Comparison of ENCODE assay signal across 1 cellular context in the genomic region with DNA sequence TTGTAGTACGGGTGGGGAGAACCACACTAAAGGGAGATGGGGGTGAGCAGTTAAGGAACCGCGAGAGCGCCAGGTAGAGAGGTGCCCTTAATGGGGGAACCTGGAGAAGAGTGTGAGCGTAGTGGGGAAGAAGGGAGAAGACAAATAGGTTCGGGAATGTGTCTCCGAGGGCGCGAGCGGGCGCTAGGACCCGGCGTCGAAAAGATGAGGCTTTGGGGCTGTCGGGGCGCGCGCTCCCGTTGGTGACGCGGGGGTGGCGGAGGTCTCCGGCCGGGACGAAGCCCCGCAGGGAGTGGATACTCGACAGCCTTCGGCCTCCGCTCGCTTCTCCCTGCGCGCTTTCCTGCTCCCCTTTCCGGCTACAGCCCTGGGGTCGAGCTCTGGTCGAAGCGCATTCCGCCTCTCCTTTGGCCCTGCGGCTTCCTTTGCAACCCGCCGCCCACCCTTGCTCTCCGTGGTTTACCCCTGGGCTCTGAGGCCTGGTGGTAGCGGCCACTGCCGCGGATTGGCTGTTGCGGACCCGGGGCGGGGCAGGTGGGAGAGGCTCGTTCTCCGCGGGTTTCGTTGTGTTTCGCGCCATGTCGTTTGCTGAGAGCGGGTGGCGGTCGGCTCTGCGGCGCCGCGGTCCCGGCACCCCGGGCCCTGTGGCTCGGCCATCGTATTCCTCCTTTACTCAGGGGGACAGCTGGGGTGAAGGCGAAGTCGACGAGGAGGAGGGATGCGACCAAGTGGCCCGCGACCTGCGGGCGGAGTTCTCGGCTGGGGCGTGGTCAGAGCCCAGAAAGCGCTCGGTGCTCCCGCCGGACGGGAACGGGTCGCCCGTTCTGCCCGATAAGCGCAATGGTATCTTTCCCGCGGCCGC.
TF ChIP-seq lines count a peak whose summit lies in the region.

Gene ARL6IP6 (plus strand): TSS at position 574 of the 862 bp plus-strand sequence. CDS start 5 bp downstream, at position 579.

TF ChIP-seq in HepG2, 621 proteins besides CTCF, POLR2A, EP300 and RAD21 (continued from another document and continues in another):
- TF ChIP-seq, protein P1, sequence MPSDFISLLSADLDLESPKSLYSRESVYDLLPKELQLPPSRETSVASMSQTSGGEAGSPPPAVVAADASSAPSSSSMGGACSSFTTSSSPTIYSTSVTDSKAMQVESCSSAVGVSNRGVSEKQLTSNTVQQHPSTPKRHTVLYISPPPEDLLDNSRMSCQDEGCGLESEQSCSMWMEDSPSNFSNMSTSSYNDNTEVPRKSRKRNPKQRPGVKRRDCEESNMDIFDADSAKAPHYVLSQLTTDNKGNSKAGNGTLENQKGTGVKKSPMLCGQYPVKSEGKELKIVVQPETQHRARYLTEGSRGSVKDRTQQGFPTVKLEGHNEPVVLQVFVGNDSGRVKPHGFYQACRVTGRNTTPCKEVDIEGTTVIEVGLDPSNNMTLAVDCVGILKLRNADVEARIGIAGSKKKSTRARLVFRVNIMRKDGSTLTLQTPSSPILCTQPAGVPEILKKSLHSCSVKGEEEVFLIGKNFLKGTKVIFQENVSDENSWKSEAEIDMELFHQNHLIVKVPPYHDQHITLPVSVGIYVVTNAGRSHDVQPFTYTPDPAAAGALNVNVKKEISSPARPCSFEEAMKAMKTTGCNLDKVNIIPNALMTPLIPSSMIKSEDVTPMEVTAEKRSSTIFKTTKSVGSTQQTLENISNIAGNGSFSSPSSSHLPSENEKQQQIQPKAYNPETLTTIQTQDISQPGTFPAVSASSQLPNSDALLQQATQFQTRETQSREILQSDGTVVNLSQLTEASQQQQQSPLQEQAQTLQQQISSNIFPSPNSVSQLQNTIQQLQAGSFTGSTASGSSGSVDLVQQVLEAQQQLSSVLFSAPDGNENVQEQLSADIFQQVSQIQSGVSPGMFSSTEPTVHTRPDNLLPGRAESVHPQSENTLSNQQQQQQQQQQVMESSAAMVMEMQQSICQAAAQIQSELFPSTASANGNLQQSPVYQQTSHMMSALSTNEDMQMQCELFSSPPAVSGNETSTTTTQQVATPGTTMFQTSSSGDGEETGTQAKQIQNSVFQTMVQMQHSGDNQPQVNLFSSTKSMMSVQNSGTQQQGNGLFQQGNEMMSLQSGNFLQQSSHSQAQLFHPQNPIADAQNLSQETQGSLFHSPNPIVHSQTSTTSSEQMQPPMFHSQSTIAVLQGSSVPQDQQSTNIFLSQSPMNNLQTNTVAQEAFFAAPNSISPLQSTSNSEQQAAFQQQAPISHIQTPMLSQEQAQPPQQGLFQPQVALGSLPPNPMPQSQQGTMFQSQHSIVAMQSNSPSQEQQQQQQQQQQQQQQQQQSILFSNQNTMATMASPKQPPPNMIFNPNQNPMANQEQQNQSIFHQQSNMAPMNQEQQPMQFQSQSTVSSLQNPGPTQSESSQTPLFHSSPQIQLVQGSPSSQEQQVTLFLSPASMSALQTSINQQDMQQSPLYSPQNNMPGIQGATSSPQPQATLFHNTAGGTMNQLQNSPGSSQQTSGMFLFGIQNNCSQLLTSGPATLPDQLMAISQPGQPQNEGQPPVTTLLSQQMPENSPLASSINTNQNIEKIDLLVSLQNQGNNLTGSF (CRISPR knock-in tag; IDR thresholded peaks at IDR 0.05): peak; percentile 82
- TF ChIP-seq ZNF558 (CRISPR knock-in tag; IDR thresholded peaks at IDR 0.05; ENCODE audit: borderline replicate concordance) (peak; percentile 98), RFX5 (IDR thresholded peaks at IDR 0.05; ENCODE audit: low read depth, low read length) (no peak), IRF2 (CRISPR knock-in tag; IDR thresholded peaks at IDR 0.05) (peak; percentile 24; the same call in 1 of the 2 replicates), ZNF672 (CRISPR knock-in tag; IDR thresholded peaks at IDR 0.05) (no peak), ZNF788 (CRISPR knock-in tag; IDR thresholded peaks at IDR 0.05; ENCODE audit: borderline replicate concordance) (peak; percentile 71), DPF2 (CRISPR knock-in tag; IDR thresholded peaks at IDR 0.05; ENCODE audit: borderline replicate concordance, low read depth) (no peak; the same call in 1 of the 2 replicates), FOXO1 (CRISPR knock-in tag; IDR thresholded peaks at IDR 0.05) (no peak; the same call in 1 of the 2 replicates), ZBTB3 (CRISPR knock-in tag; IDR thresholded peaks at IDR 0.05; ENCODE audit: borderline replicate concordance, low read depth) (no peak), ZNF639 (CRISPR knock-in tag; conservative IDR thresholded peaks at IDR 0.05) (peak; percentile 26; the same call in 1 of the 2 replicates), SMAD1 (CRISPR knock-in tag; IDR thresholded peaks at IDR 0.05; ENCODE audit: borderline replicate concordance, low read depth) (peak; percentile 24), NAIF1 (CRISPR knock-in tag; IDR thresholded peaks at IDR 0.05; ENCODE audit: borderline replicate concordance) (peak; percentile 65), JUN (CRISPR knock-in tag; IDR thresholded peaks at IDR 0.05) (no peak; the same call in none of the 2 replicates), ZNF180 (CRISPR knock-in tag; IDR thresholded peaks at IDR 0.05; ENCODE audit: borderline replicate concordance, low read depth) (peak; percentile 62; the same call in 1 of the 2 replicates), ZNF883 (CRISPR knock-in tag; IDR thresholded peaks at IDR 0.05; ENCODE audit: not compliant biosample characterization) (peak; percentile 92), ZNF121 (CRISPR knock-in tag; IDR thresholded peaks at IDR 0.05) (0 out of 2 replicates have a peak, but pooled peaks have one; percentile 30), ADNP (CRISPR knock-in tag; IDR thresholded peaks at IDR 0.05) (no peak), TOE1 (CRISPR knock-in tag; IDR thresholded peaks at IDR 0.05) (no peak; the same call in 1 of the 2 replicates), NKX3-1 (CRISPR knock-in tag; IDR thresholded peaks at IDR 0.05) (no peak; the same call in 1 of the 2 replicates), ZNF337 (CRISPR knock-in tag; IDR thresholded peaks at IDR 0.05; ENCODE audit: borderline replicate concordance, low read depth) (0 out of 2 replicates have a peak, but pooled peaks have one; percentile 34)
- TF ChIP-seq, protein P2, sequence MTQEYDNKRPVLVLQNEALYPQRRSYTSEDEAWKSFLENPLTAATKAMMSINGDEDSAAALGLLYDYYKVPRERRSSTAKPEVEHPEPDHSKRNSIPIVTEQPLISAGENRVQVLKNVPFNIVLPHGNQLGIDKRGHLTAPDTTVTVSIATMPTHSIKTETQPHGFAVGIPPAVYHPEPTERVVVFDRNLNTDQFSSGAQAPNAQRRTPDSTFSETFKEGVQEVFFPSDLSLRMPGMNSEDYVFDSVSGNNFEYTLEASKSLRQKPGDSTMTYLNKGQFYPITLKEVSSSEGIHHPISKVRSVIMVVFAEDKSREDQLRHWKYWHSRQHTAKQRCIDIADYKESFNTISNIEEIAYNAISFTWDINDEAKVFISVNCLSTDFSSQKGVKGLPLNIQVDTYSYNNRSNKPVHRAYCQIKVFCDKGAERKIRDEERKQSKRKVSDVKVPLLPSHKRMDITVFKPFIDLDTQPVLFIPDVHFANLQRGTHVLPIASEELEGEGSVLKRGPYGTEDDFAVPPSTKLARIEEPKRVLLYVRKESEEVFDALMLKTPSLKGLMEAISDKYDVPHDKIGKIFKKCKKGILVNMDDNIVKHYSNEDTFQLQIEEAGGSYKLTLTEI (CRISPR knock-in tag; conservative IDR thresholded peaks at IDR 0.05): no peak
- TF ChIP-seq, protein P3, sequence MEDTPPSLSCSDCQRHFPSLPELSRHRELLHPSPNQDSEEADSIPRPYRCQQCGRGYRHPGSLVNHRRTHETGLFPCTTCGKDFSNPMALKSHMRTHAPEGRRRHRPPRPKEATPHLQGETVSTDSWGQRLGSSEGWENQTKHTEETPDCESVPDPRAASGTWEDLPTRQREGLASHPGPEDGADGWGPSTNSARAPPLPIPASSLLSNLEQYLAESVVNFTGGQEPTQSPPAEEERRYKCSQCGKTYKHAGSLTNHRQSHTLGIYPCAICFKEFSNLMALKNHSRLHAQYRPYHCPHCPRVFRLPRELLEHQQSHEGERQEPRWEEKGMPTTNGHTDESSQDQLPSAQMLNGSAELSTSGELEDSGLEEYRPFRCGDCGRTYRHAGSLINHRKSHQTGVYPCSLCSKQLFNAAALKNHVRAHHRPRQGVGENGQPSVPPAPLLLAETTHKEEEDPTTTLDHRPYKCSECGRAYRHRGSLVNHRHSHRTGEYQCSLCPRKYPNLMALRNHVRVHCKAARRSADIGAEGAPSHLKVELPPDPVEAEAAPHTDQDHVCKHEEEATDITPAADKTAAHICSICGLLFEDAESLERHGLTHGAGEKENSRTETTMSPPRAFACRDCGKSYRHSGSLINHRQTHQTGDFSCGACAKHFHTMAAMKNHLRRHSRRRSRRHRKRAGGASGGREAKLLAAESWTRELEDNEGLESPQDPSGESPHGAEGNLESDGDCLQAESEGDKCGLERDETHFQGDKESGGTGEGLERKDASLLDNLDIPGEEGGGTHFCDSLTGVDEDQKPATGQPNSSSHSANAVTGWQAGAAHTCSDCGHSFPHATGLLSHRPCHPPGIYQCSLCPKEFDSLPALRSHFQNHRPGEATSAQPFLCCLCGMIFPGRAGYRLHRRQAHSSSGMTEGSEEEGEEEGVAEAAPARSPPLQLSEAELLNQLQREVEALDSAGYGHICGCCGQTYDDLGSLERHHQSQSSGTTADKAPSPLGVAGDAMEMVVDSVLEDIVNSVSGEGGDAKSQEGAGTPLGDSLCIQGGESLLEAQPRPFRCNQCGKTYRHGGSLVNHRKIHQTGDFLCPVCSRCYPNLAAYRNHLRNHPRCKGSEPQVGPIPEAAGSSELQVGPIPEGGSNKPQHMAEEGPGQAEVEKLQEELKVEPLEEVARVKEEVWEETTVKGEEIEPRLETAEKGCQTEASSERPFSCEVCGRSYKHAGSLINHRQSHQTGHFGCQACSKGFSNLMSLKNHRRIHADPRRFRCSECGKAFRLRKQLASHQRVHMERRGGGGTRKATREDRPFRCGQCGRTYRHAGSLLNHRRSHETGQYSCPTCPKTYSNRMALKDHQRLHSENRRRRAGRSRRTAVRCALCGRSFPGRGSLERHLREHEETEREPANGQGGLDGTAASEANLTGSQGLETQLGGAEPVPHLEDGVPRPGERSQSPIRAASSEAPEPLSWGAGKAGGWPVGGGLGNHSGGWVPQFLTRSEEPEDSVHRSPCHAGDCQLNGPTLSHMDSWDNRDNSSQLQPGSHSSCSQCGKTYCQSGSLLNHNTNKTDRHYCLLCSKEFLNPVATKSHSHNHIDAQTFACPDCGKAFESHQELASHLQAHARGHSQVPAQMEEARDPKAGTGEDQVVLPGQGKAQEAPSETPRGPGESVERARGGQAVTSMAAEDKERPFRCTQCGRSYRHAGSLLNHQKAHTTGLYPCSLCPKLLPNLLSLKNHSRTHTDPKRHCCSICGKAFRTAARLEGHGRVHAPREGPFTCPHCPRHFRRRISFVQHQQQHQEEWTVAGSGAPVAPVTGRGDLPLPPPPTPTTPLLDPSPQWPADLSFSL (CRISPR knock-in tag; IDR thresholded peaks at IDR 0.05): peak; percentile 61
- TF ChIP-seq, protein P4, sequence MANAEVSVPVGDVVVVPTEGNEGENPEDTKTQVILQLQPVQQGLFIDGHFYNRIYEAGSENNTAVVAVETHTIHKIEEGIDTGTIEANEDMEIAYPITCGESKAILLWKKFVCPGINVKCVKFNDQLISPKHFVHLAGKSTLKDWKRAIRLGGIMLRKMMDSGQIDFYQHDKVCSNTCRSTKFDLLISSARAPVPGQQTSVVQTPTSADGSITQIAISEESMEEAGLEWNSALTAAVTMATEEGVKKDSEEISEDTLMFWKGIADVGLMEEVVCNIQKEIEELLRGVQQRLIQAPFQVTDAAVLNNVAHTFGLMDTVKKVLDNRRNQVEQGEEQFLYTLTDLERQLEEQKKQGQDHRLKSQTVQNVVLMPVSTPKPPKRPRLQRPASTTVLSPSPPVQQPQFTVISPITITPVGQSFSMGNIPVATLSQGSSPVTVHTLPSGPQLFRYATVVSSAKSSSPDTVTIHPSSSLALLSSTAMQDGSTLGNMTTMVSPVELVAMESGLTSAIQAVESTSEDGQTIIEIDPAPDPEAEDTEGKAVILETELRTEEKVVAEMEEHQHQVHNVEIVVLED (CRISPR knock-in tag; IDR thresholded peaks at IDR 0.05; ENCODE audit: borderline replicate concordance): peak; percentile 74
- TF ChIP-seq, protein P5, sequence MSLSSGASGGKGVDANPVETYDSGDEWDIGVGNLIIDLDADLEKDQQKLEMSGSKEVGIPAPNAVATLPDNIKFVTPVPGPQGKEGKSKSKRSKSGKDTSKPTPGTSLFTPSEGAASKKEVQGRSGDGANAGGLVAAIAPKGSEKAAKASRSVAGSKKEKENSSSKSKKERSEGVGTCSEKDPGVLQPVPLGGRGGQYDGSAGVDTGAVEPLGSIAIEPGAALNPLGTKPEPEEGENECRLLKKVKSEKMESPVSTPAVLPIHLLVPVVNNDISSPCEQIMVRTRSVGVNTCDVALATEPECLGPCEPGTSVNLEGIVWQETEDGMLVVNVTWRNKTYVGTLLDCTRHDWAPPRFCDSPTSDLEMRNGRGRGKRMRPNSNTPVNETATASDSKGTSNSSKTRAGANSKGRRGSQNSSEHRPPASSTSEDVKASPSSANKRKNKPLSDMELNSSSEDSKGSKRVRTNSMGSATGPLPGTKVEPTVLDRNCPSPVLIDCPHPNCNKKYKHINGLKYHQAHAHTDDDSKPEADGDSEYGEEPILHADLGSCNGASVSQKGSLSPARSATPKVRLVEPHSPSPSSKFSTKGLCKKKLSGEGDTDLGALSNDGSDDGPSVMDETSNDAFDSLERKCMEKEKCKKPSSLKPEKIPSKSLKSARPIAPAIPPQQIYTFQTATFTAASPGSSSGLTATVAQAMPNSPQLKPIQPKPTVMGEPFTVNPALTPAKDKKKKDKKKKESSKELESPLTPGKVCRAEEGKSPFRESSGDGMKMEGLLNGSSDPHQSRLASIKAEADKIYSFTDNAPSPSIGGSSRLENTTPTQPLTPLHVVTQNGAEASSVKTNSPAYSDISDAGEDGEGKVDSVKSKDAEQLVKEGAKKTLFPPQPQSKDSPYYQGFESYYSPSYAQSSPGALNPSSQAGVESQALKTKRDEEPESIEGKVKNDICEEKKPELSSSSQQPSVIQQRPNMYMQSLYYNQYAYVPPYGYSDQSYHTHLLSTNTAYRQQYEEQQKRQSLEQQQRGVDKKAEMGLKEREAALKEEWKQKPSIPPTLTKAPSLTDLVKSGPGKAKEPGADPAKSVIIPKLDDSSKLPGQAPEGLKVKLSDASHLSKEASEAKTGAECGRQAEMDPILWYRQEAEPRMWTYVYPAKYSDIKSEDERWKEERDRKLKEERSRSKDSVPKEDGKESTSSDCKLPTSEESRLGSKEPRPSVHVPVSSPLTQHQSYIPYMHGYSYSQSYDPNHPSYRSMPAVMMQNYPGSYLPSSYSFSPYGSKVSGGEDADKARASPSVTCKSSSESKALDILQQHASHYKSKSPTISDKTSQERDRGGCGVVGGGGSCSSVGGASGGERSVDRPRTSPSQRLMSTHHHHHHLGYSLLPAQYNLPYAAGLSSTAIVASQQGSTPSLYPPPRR (CRISPR knock-in tag; IDR thresholded peaks at IDR 0.05; ENCODE audit: borderline replicate concordance): peak; percentile 32
- TF ChIP-seq, protein P6, sequence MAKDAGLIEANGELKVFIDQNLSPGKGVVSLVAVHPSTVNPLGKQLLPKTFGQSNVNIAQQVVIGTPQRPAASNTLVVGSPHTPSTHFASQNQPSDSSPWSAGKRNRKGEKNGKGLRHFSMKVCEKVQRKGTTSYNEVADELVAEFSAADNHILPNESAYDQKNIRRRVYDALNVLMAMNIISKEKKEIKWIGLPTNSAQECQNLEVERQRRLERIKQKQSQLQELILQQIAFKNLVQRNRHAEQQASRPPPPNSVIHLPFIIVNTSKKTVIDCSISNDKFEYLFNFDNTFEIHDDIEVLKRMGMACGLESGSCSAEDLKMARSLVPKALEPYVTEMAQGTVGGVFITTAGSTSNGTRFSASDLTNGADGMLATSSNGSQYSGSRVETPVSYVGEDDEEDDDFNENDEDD (CRISPR knock-in tag; IDR thresholded peaks at IDR 0.05; ENCODE audit: borderline replicate concordance): peak; percentile 95
